Comparison of ENCODE assay signal across 17 cellular contexts in the genomic region with DNA sequence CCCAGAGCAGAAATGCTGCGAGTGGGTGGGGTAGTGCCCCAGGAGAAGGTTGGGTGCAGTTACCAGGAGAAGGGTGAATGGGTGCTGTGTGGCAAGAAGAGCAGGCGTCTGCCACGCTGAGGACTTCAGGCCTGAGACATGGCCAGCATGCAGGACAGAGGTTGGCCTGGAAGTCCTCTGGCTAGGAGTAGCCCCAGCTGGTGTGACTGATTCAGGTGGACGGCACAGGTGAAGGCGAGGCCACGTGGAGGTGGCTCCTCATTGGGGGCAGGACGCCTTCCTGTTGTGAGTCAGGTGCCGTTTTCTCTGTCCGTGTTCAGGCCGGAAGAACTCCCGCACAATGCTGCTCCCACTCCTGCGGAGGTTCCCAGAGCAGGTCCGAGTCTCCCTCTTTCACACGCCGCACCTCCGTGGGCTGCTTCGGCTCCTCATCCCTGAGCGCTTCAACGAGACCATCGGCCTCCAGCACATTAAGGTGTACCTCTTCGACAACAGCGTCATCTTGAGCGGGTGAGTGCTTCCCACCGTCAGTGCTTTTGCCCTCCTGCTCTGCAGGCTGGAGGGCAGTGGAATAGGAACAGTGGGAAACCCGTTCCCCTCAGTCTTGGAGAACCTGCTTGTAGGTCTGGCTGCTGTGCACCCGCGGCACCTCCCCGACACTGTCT.
"Had no signal": no experiment of that assay in that cellular context is flagged by ENCODE, and none has a peak within 500 bp of the region (broad histone marks: within the 10 kb centered on the region; RNA-seq: fewer than 3 reads in every experiment).

No MANE protein-coding gene starts in this region.

- DNase-seq: activated CD4-positive, alpha-beta T cell treated with anti-CD3 and anti-CD28 coated beads, Interleukin-2, amount 50 U/mL, for 4 hours; activated naive CD8-positive, alpha-beta T cell treated with anti-CD3 and anti-CD28 coated beads, Interleukin-2, amount 10 ng/mL, durations not matched to agents 7 days and 5 days; activated T-cell treated with anti-CD3 and anti-CD28 coated beads, Interleukin-2, amount 50 U/mL, for 72 hours; aorta; hippocampal formation; kidney glomerular epithelial cell; lower lobe of right lung; naive thymus-derived CD4-positive, alpha-beta T cell; spleen; stimulated activated CD4-positive, alpha-beta T cell treated with anti-CD3 and anti-CD28 coated beads, Interleukin-2, amount 100 ng/mL, for 24 hours; stimulated activated naive CD4-positive, alpha-beta T cell; T-helper 2 cell; upper lobe of right lung had no signal

- H3K9me3 ChIP-seq: lower lobe of right lung, neutrophil, spleen, suprapubic skin, upper lobe of right lung had no signal

- H3K27me3 ChIP-seq: neutrophil, spleen, suprapubic skin, upper lobe of right lung had no signal

- H3K4me3 Mint-ChIP-seq: activated naive CD8-positive, alpha-beta T cell treated with anti-CD3 and anti-CD28 coated beads, Interleukin-2, amount 10 ng/mL, durations not matched to agents 7 days and 5 days; activated T-cell treated with anti-CD3 and anti-CD28 coated beads, Interleukin-2, amount 50 U/mL, for 72 hours; naive thymus-derived CD4-positive, alpha-beta T cell had no signal

- H3K4me1 Mint-ChIP-seq: activated naive CD8-positive, alpha-beta T cell treated with anti-CD3 and anti-CD28 coated beads, Interleukin-2, amount 10 ng/mL, durations not matched to agents 7 days and 5 days had no signal

- H3K27ac ChIP-seq: lower lobe of right lung, neutrophil, suprapubic skin, upper lobe of right lung had no signal

- H3K27ac Mint-ChIP-seq: activated naive CD8-positive, alpha-beta T cell treated with anti-CD3 and anti-CD28 coated beads, Interleukin-2, amount 10 ng/mL, durations not matched to agents 7 days and 5 days; activated T-cell treated with anti-CD3 and anti-CD28 coated beads, Interleukin-2, amount 50 U/mL, for 72 hours had no signal

- ATAC-seq: lower lobe of right lung; naive thymus-derived CD4-positive, alpha-beta T cell; right cardiac atrium; upper lobe of right lung had no signal

- FAIRE-seq: frontal cortex had no signal

- H3K27me3 Mint-ChIP-seq: activated naive CD8-positive, alpha-beta T cell treated with anti-CD3 and anti-CD28 coated beads, Interleukin-2, amount 10 ng/mL, durations not matched to agents 7 days and 5 days; naive thymus-derived CD4-positive, alpha-beta T cell had no signal

- H3K9me3 Mint-ChIP-seq: activated naive CD8-positive, alpha-beta T cell treated with anti-CD3 and anti-CD28 coated beads, Interleukin-2, amount 10 ng/mL, durations not matched to agents 7 days and 5 days; activated T-cell treated with anti-CD3 and anti-CD28 coated beads, Interleukin-2, amount 50 U/mL, for 72 hours; naive thymus-derived CD4-positive, alpha-beta T cell had no signal

- H3K4me3 ChIP-seq: lower lobe of right lung, spleen, suprapubic skin, upper lobe of right lung had no signal
